Comparison of ENCODE assay signal across 1 cellular context in the genomic region with DNA sequence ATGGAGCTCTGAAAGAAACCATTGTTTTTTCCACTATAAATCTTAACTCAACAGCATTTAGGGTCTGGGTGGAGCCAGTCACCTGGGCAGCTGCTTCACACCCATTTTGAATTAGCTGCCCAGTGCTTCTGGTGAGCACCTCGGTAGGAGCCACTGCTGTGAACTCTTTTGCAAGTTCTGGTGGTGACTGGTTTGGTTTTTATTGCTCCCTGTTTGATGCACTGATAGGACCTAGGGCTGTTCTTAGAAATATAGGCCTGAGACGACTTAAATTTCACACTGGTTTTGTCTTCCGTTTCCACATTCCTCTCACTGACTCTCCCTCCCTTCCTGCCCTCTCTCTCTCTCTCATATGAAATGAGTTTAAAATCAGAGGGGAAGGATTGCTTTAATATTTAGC.
TF ChIP-seq lines count a peak whose summit lies in the region.

No MANE protein-coding gene starts in this region.

TF ChIP-seq in K562, 482 proteins besides CTCF, POLR2A, EP300 and RAD21 (continued from another document):
- TF ChIP-seq C11orf30 (IDR thresholded peaks at IDR 0.05; ENCODE audit: low read depth), result no peak
- TF ChIP-seq, protein P1, sequence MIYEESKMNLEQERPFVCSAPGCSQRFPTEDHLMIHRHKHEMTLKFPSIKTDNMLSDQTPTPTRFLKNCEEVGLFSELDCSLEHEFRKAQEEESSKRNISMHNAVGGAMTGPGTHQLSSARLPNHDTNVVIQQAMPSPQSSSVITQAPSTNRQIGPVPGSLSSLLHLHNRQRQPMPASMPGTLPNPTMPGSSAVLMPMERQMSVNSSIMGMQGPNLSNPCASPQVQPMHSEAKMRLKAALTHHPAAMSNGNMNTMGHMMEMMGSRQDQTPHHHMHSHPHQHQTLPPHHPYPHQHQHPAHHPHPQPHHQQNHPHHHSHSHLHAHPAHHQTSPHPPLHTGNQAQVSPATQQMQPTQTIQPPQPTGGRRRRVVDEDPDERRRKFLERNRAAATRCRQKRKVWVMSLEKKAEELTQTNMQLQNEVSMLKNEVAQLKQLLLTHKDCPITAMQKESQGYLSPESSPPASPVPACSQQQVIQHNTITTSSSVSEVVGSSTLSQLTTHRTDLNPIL (CRISPR knock-in tag; IDR thresholded peaks at IDR 0.05), result no peak
TF ChIP-seq in K562: peak in this region for 0.
